In genomic region chr10:48938990-48939536, GRCh38 we compare ENCODE assay signal across 28 cellular contexts. TPM values are rescaled to one million over a fixed set of nuclear protein-coding genes. Genes with fewer than 3 reads are reported as not detected.
"Had no signal": no experiment of that assay in that cellular context is flagged by ENCODE, and none has a peak within 500 bp of the region (broad histone marks: within the 10 kb centered on the region; RNA-seq: fewer than 3 reads in every experiment).

No MANE protein-coding gene starts in this region.

- H3K9me3 Mint-ChIP-seq: activated CD4-positive, alpha-beta memory T cell treated with anti-CD3 and anti-CD28 coated beads, Interleukin-2, amount 10 ng/mL, durations not matched to agents 7 days and 5 days; activated CD4-positive, alpha-beta T cell treated with anti-CD3 and anti-CD28 coated beads, Interleukin-2, amount 10 ng/mL, durations not matched to agents 7 days and 5 days; activated naive CD4-positive, alpha-beta T cell treated with anti-CD3 and anti-CD28 coated beads, Interleukin-2, amount 50 U/mL, for 72 hours; activated naive CD8-positive, alpha-beta T cell treated with anti-CD3 and anti-CD28 coated beads, Interleukin-2, amount 50 U/mL, for 24 hours; activated T-cell treated with anti-CD3 and anti-CD28 coated beads, Interleukin-2, amount 50 U/mL, for 4 hours; central memory CD8-positive, alpha-beta T cell had no signal

- DNase-seq: activated CD4-positive, alpha-beta memory T cell treated with anti-CD3 and anti-CD28 coated beads, Interleukin-2, amount 10 ng/mL, durations not matched to agents 7 days and 5 days; activated CD4-positive, alpha-beta T cell treated with anti-CD3 and anti-CD28 coated beads, Interleukin-2, amount 10 ng/mL, durations not matched to agents 7 days and 5 days; activated CD4-positive, CD25-positive, alpha-beta regulatory T cell; activated effector memory CD4-positive, alpha-beta T cell treated with anti-CD3 and anti-CD28 coated beads, Interleukin-2, amount 50 U/mL, for 16 hours; activated naive CD4-positive, alpha-beta T cell treated with Interleukin-2 at 50 U/mL for 16 hours; activated naive CD8-positive, alpha-beta T cell treated with anti-CD3 and anti-CD28 coated beads, Interleukin-2, amount 50 U/mL, for 24 hours; activated T-cell treated with anti-CD3 and anti-CD28 coated beads, Interleukin-2, amount 50 U/mL, for 4 hours; amygdala; NCI-H1105; NCI-H1436; NCI-H1694 treated with DMSO at 0.1 percent for 48 hours; NCI-H2081; NCI-H446; NCI-H524; Right ventricle myocardium superior; SJCRH30; SK-N-SH; T-helper 1 cell had no signal

- H3K36me3 Mint-ChIP-seq: activated naive CD4-positive, alpha-beta T cell treated with anti-CD3 and anti-CD28 coated beads, Interleukin-2, amount 50 U/mL, for 72 hours; brain had no signal

- H3K9ac ChIP-seq: KMS-11, SK-N-SH had no signal

- H3K9me3 ChIP-seq: Peyer's patch, SJCRH30, SK-N-SH had no signal

- H3K4me3 Mint-ChIP-seq: activated CD4-positive, alpha-beta memory T cell treated with anti-CD3 and anti-CD28 coated beads, Interleukin-2, amount 10 ng/mL, durations not matched to agents 7 days and 5 days; activated CD4-positive, alpha-beta T cell treated with anti-CD3 and anti-CD28 coated beads, Interleukin-2, amount 10 ng/mL, durations not matched to agents 7 days and 5 days; activated naive CD8-positive, alpha-beta T cell treated with anti-CD3 and anti-CD28 coated beads, Interleukin-2, amount 50 U/mL, for 24 hours; activated T-cell treated with anti-CD3 and anti-CD28 coated beads, Interleukin-2, amount 50 U/mL, for 4 hours; brain; central memory CD8-positive, alpha-beta T cell had no signal

- H3K4me1 ChIP-seq: Peyer's patch, SJCRH30 had no signal

- H3K27ac Mint-ChIP-seq: activated CD4-positive, alpha-beta memory T cell treated with anti-CD3 and anti-CD28 coated beads, Interleukin-2, amount 10 ng/mL, durations not matched to agents 7 days and 5 days; activated CD4-positive, alpha-beta T cell treated with anti-CD3 and anti-CD28 coated beads, Interleukin-2, amount 10 ng/mL, durations not matched to agents 7 days and 5 days; activated naive CD4-positive, alpha-beta T cell treated with anti-CD3 and anti-CD28 coated beads, Interleukin-2, amount 50 U/mL, for 72 hours; activated naive CD8-positive, alpha-beta T cell treated with anti-CD3 and anti-CD28 coated beads, Interleukin-2, amount 50 U/mL, for 24 hours; brain had no signal

- H3K4me1 Mint-ChIP-seq: activated CD4-positive, alpha-beta memory T cell treated with anti-CD3 and anti-CD28 coated beads, Interleukin-2, amount 10 ng/mL, durations not matched to agents 7 days and 5 days; activated CD4-positive, alpha-beta T cell treated with anti-CD3 and anti-CD28 coated beads, Interleukin-2, amount 10 ng/mL, durations not matched to agents 7 days and 5 days; activated naive CD8-positive, alpha-beta T cell treated with anti-CD3 and anti-CD28 coated beads, Interleukin-2, amount 50 U/mL, for 24 hours; central memory CD8-positive, alpha-beta T cell had no signal

- H3K27me3 ChIP-seq: Peyer's patch, SJCRH30 had no signal

- H3K27ac ChIP-seq: KMS-11, Peyer's patch, RWPE1, SJCRH30, VCaP had no signal

- H3K4me2 ChIP-seq: KMS-11, SK-N-SH had no signal

- H3K4me3 ChIP-seq: Peyer's patch, SJCRH30 had no signal

- ATAC-seq: activated naive CD4-positive, alpha-beta T cell treated with anti-CD3 and anti-CD28 coated beads, Interleukin-2, amount 50 U/mL, for 72 hours; activated naive CD8-positive, alpha-beta T cell treated with anti-CD3 and anti-CD28 coated beads, Interleukin-2, amount 50 U/mL, for 24 hours; activated T-cell treated with anti-CD3 and anti-CD28 coated beads, Interleukin-2, amount 50 U/mL, for 4 hours had no signal

- H3K27me3 Mint-ChIP-seq: activated CD4-positive, alpha-beta T cell treated with anti-CD3 and anti-CD28 coated beads, Interleukin-2, amount 10 ng/mL, durations not matched to agents 7 days and 5 days; activated naive CD8-positive, alpha-beta T cell treated with anti-CD3 and anti-CD28 coated beads, Interleukin-2, amount 50 U/mL, for 24 hours; brain had no signal

RNA-seq across cellular contexts. Expression of gene LRRC18, which starts 0.6 kb away (rescaled TPM):
- total RNA-seq: activated CD4-positive, alpha-beta memory T cell treated with anti-CD3 and anti-CD28 coated beads, Interleukin-2, amount 10 ng/mL, durations not matched to agents 7 days and 5 days; activated CD4-positive, alpha-beta T cell treated with anti-CD3 and anti-CD28 coated beads, Interleukin-2, amount 10 ng/mL, durations not matched to agents 7 days and 5 days; activated naive CD4-positive, alpha-beta T cell treated with anti-CD3 and anti-CD28 coated beads, Interleukin-2, amount 50 U/mL, for 72 hours; activated T-cell treated with anti-CD3 and anti-CD28 coated beads, Interleukin-2, amount 50 U/mL, for 4 hours; astrocyte; MCF 10A; Right ventricle myocardium superior; SJCRH30; T-helper 2 cell treated with Interferon-gamma antibody and Interleukin-4, amounts not matched to agents 100 ng/mL and 5 ng/mL, for 36 hours had no signal
- polyA plus RNA-seq: SK-N-SH had no signal
